Comparison of ENCODE assay signal across 8 cellular contexts in genomic region chr12:109052415-109053323, GRCh38. TPM values are rescaled to one million over a fixed set of nuclear protein-coding genes. Genes with fewer than 3 reads are reported as not detected.
A peak's percentile ranks its signal among the peaks of the same experiment; 100 is the strongest.
DNase-seq lines count a peak whose midpoint lies in the region; ATAC-seq, FAIRE-seq and TF ChIP-seq lines count a peak whose summit lies in the region.

Gene USP30 (plus strand): TSS chr12:109052576. CDS start chr12:109052679, 103 bp downstream.

- H3K4me2 ChIP-seq in smooth muscle cell = peak within 1 kb of the TSS; percentile 93

- ATAC-seq in GM18867 (IDR thresholded peaks at IDR 0.05; ENCODE audit: unreplicated experiment) = peak; percentile 80
- peak; percentile 67 for ATAC-seq in HG03095 (IDR thresholded peaks at IDR 0.05; ENCODE audit: unreplicated experiment)

- no peak for FAIRE-seq in bronchial epithelial cell (lab: Jason Lieb, UNC)

- peaks cover 9% of the 10 kb centered on the region for H3K79me2 ChIP-seq in smooth muscle cell (ENCODE audit: low read depth)

- peak within 1 kb of the TSS; percentile 99 for H2AFZ ChIP-seq in smooth muscle cell (ENCODE audit: low read depth)

- H3K36me3 ChIP-seq in bronchial epithelial cell (ENCODE audit: control insufficient read depth, insufficient read depth, low read length) = no peaks in the 10 kb centered on the region
- H3K36me3 ChIP-seq in smooth muscle cell (ENCODE audit: low read depth) = peaks cover under 1% of the 10 kb centered on the region

- no peaks in the 10 kb centered on the region for H3K27me3 ChIP-seq in bronchial epithelial cell (ENCODE audit: control insufficient read depth, insufficient read depth, low read length)
- no peaks in the 10 kb centered on the region for H3K27me3 ChIP-seq in smooth muscle cell (ENCODE audit: low read depth)

- H3K27ac Mint-ChIP-seq in immature natural killer cell = peak within 1 kb of the TSS; percentile 94 to 100 (median 98)

- H3K4me1 Mint-ChIP-seq in immature natural killer cell = peaks cover 25 to 29% of the 10 kb centered on the region in 2 donors

- in situ Hi-C loops in ACHN (cut with HindIII; ENCODE audit: low pct_ligation_motif_present, low pct_unique_long_range_greater_than_20kb, low sequenced_read_pairs) = no loop called here

- H3K9me3 ChIP-seq in smooth muscle cell (replicated peaks; ENCODE audit: low read depth) = no peaks in the 10 kb centered on the region

- peak within 1 kb of the TSS; percentile 87 for H3K9ac ChIP-seq in smooth muscle cell (ENCODE audit: low read depth)

- H3F3A ChIP-seq in smooth muscle cell (ENCODE audit: low read depth) = no peaks in the 10 kb centered on the region

- DNase-seq in ACHN (peak; percentile 91), NCI-H2196 (lab: John Stamatoyannopoulos, UW; ENCODE audit: unreplicated experiment) (peak; percentile 92), bronchial epithelial cell (ENCODE audit: low read depth) (peak; percentile 49), immature natural killer cell (peak; percentile 79 to 84 (median 83)), smooth muscle cell (lab: John Stamatoyannopoulos, UW; ENCODE audit: unreplicated experiment) (peak; percentile 45)

- peaks cover 2 to 12% (median 7%) of the 10 kb centered on the region in 3 donors for H3K27me3 Mint-ChIP-seq in immature natural killer cell (ENCODE audit: low read depth in 3 of 3)

- H3K4me3 Mint-ChIP-seq in immature natural killer cell = peak within 1 kb of the TSS; percentile 90 to 97 (median 94)

- TF ChIP-seq CTCF in WI38 (IDR thresholded peaks at IDR 0.05; ENCODE audit: low read depth, low read length) = no peak
- no peak for TF ChIP-seq CTCF in bronchial epithelial cell (IDR thresholded peaks at IDR 0.05; ENCODE audit: insufficient read depth, low read length, severe bottlenecking)
- TF ChIP-seq CTCF in smooth muscle cell (IDR thresholded peaks at IDR 0.05; ENCODE audit: borderline replicate concordance, insufficient read depth, poor library complexity, severe bottlenecking) = no peak

- no peaks in the 10 kb centered on the region for H4K20me1 ChIP-seq in smooth muscle cell (ENCODE audit: low read depth)

- WGBS in smooth muscle cell (ENCODE audit: low lambda C conversion rate) = 1% methylated on average over 60 of the region's 61 CpGs

- no peak within 1 kb of the TSS for H3K27ac ChIP-seq in smooth muscle cell (ENCODE audit: low read depth)

- peaks cover 3 to 7% (median 7%) of the 10 kb centered on the region in 3 donors for H3K36me3 Mint-ChIP-seq in immature natural killer cell

- H3K4me3 ChIP-seq in WI38 (ENCODE audit: low read depth, low read length) = peak within 1 kb of the TSS; percentile 96
- peak within 1 kb of the TSS; percentile 57 for H3K4me3 ChIP-seq in bronchial epithelial cell (ENCODE audit: low read depth, low read length)
- H3K4me3 ChIP-seq in smooth muscle cell = peak within 1 kb of the TSS; percentile 97

- H3K4me1 ChIP-seq in smooth muscle cell (ENCODE audit: low read depth) = peaks cover 6% of the 10 kb centered on the region

- H3K9me3 Mint-ChIP-seq in immature natural killer cell = no peaks in the 10 kb centered on the region

RNA-seq across cellular contexts. Expression of gene USP30, which starts in this region (rescaled TPM):
- total RNA-seq in bronchial epithelial cell = 3.9 and 4.5 TPM in 2 replicates
- 10 to 100 TPM; 10.2 to 17.5 (median 12.8) TPM for polyA plus RNA-seq in immature natural killer cell
- total RNA-seq in smooth muscle cell = 15.1 and 19.9 TPM in 2 replicates
- polyA plus RNA-seq in smooth muscle cell = 9.1 and 10.3 TPM in 2 replicates
